19 cellular contexts compared by ENCODE assay signal in the genomic region with DNA sequence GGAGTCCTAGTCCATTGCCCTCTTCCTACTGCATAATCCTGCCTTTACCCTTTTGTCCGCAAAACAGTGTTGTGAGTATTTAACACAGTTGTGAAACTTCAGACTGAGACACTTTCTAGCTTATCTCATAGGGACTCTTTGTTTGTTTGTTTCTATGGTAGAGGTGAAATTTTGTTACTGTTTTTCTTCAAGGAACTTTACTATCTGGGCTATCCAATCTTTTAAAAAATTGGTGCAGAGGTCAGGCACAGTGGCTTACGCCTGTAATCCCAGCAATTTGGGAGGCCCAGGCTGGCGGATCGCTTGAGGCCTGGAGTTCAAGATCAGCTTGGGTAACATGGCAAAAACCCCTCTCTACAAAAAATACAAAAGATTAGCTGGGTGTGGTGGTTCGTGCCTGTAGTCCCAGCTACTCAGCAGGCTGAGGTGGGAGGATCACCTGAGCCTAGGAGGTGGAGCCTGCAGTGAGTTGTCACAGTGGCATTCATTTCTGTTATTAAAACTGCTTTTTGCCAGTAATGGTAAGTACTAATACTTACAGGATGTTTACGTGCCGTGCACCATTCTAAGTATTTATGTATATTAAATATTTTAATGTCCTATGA. TPM values are rescaled to one million over a fixed set of nuclear protein-coding genes. Genes with fewer than 3 reads are reported as not detected.
A peak's percentile ranks its signal among the peaks of the same experiment; 100 is the strongest.
DNase-seq lines count a peak whose midpoint lies in the region; ATAC-seq, FAIRE-seq and TF ChIP-seq lines count a peak whose summit lies in the region.
"Had no signal": no experiment of that assay in that cellular context is flagged by ENCODE, and none has a peak within 500 bp of the region (broad histone marks: within the 10 kb centered on the region; RNA-seq: fewer than 3 reads in every experiment).

No MANE protein-coding gene starts in this region.

- POLR2A ChIA-PET in CD8-positive, alpha-beta T cell (lab: Charles Lee): no interaction called here

- H3K4me3 ChIP-seq in CD8-positive, alpha-beta T cell (ENCODE audit: low read depth, low read length): no peak overlapping the region
- H3K4me3 ChIP-seq in keratinocyte (ENCODE audit: control insufficient read depth in 2 of 3, extremely low read depth in 1 of 3, insufficient read depth in 2 of 3, low read depth in 1 of 3, low read length in 3 of 3) (no peak overlapping the region), lower lobe of right lung (no peak overlapping the region)

- no peaks in the 10 kb centered on the region for H3K79me2 ChIP-seq in keratinocyte (ENCODE audit: control insufficient read depth, insufficient read depth, low read length)

- ATAC-seq in CD8-positive, alpha-beta T cell: no peak
- ATAC-seq in HG03039 (IDR thresholded peaks at IDR 0.05; ENCODE audit: unreplicated experiment) (no peak), lower lobe of right lung (no peak)

- no peak overlapping the region for H3K27ac ChIP-seq in CD8-positive, alpha-beta T cell (ENCODE audit: low read depth, low read length)
- H3K27ac ChIP-seq in keratinocyte (ENCODE audit: control insufficient read depth, insufficient read depth, low read length) (no peak overlapping the region), lower lobe of right lung (no peak overlapping the region)
- H3K27ac ChIP-seq: C4-2B, HL-60, KMS-11 had no signal

- no peak for TF ChIP-seq CTCF in CD8-positive, alpha-beta T cell (IDR thresholded peaks at IDR 0.05)
- TF ChIP-seq CTCF in keratinocyte (optimal IDR thresholded peaks at IDR 0.05 in 1 of 3, IDR thresholded peaks at IDR 0.05 in 1 of 3, conservative IDR thresholded peaks at IDR 0.05 in 1 of 3; ENCODE audit: extremely low read depth in 1 of 3, insufficient read depth in 2 of 3, low read length in 3 of 3) (no peak), lower lobe of right lung (IDR thresholded peaks at IDR 0.05) (no peak)

- H3K9ac ChIP-seq in keratinocyte (ENCODE audit: control insufficient read depth, extremely low read depth, insufficient read depth, low read length): no peak overlapping the region
- H3K9ac ChIP-seq: KMS-11 had no signal

- CTCF ChIA-PET in CD8-positive, alpha-beta T cell (lab: Charles Lee): no interaction called here

- H3K27ac Mint-ChIP-seq in CD8-positive, alpha-beta T cell: peak overlapping the region; percentile 14
- H3K27ac Mint-ChIP-seq: HFFc6 had no signal

- no peaks in the 10 kb centered on the region for H3K27me3 ChIP-seq in CD8-positive, alpha-beta T cell (ENCODE audit: insufficient read depth, low read length)
- H3K27me3 ChIP-seq in keratinocyte (ENCODE audit: control insufficient read depth, extremely low read depth, insufficient read depth, low read length): no peaks in the 10 kb centered on the region
- no peaks in the 10 kb centered on the region for H3K27me3 ChIP-seq in lower lobe of right lung (ENCODE audit: low read depth)

- no peak for DNase-seq in CD8-positive, alpha-beta T cell
- DNase-seq in HTR-8/SVneo (ENCODE audit: insufficient read length, low spot score) (no peak), amniotic epithelial cell (ENCODE audit: low read depth) (peak; percentile 15), keratinocyte (ENCODE audit: low read depth, low spot score) (no peak), NCI-H1417 treated with DMSO at 0.1 percent for 48 hours (lab: John Stamatoyannopoulos, UW) (no peak), Ammon's horn (ENCODE audit: low spot score) (no peak), lower lobe of right lung (no peak)
- DNase-seq: DMS 273 treated with DMSO at 0.1 percent for 48 hours, GF-D8, HFFc6, NCI-H146, NCI-H2081, NCI-H2227 treated with DMSO at 0.1 percent for 48 hours, NCI-H524, SHP77 treated with DMSO at 0.1 percent for 48 hours had no signal

- H3K4me1 ChIP-seq in CD8-positive, alpha-beta T cell (ENCODE audit: insufficient read depth, low read length): no peaks in the 10 kb centered on the region
- H3K4me1 ChIP-seq in keratinocyte (ENCODE audit: control insufficient read depth, extremely low read depth, insufficient read depth, low read length) (peaks cover 5% of the 10 kb centered on the region), lower lobe of right lung (no peaks in the 10 kb centered on the region)

- H2AFZ ChIP-seq in keratinocyte (ENCODE audit: control insufficient read depth, low read length): peak overlapping the region; percentile 30

- intact Hi-C loops in CD8-positive, alpha-beta T cell (cut with DNase I, micrococcal nuclease): loop anchor here in 1 of 2 experiments (10.0 kb wide), 1 partner anchor 303 kb away; no protein-coding TSS in a partner anchor
- intact Hi-C loops in lower lobe of right lung (cut with DNase I): no loop called here

- peaks cover 73% of the 10 kb centered on the region for H3K36me3 Mint-ChIP-seq in CD8-positive, alpha-beta T cell

- H4K20me1 ChIP-seq in keratinocyte (ENCODE audit: control insufficient read depth, extremely low read depth, insufficient read depth, low read length): no peaks in the 10 kb centered on the region

- H3K4me3 Mint-ChIP-seq in CD8-positive, alpha-beta T cell: no peak overlapping the region
- H3K4me3 Mint-ChIP-seq: HFFc6 had no signal

- H3K36me3 ChIP-seq in CD8-positive, alpha-beta T cell (ENCODE audit: insufficient read depth, low read length): peaks cover 33% of the 10 kb centered on the region
- H3K36me3 ChIP-seq in keratinocyte (ENCODE audit: control insufficient read depth in 2 of 2, extremely low read depth in 1 of 2, insufficient read depth in 2 of 2, low read length in 2 of 2) (peaks cover 0 to 28% of the 10 kb centered on the region in 2 experiments), lower lobe of right lung (peaks cover 80% of the 10 kb centered on the region)

- H3K9me3 ChIP-seq in CD8-positive, alpha-beta T cell (ENCODE audit: low read length): no peaks in the 10 kb centered on the region
- H3K9me3 ChIP-seq in keratinocyte (ENCODE audit: control insufficient read depth, low read depth, low read length) (no peaks in the 10 kb centered on the region), lower lobe of right lung (no peaks in the 10 kb centered on the region)

- no peaks in the 10 kb centered on the region for H3K9me3 Mint-ChIP-seq in CD8-positive, alpha-beta T cell
- H3K9me3 Mint-ChIP-seq: HFFc6 had no signal

- H3K4me2 ChIP-seq in keratinocyte (ENCODE audit: control insufficient read depth, extremely low read depth, insufficient read depth, low read depth, low read length): no peak overlapping the region
- H3K4me2 ChIP-seq: KMS-11 had no signal

- no peaks in the 10 kb centered on the region for H3K27me3 Mint-ChIP-seq in CD8-positive, alpha-beta T cell (ENCODE audit: low read depth)

- H3K4me1 Mint-ChIP-seq in CD8-positive, alpha-beta T cell (ENCODE audit: low read depth): no peaks in the 10 kb centered on the region

- dilution Hi-C loops in keratinocyte (cut with MboI; ENCODE audit: extremely low pct_ligation_motif_present, low sequenced_read_pairs): no loop called here

- H3K9me1 ChIP-seq in keratinocyte (ENCODE audit: control insufficient read depth, extremely low read depth, insufficient read depth, low read length): no peaks in the 10 kb centered on the region

- peak; percentile 40 for FAIRE-seq in HTR-8/SVneo (lab: Jason Lieb, UNC)
- no peak for FAIRE-seq in keratinocyte (lab: Jason Lieb, UNC)

RNA-seq across cellular contexts. Expression of a gene that starts 18.8 kb away (rescaled TPM):
- 10 to 100 TPM; 37.1 to 41.4 TPM for total RNA-seq in CD8-positive, alpha-beta T cell
- polyA plus RNA-seq in keratinocyte: 3.9 to 7.5 TPM (median 4.1 TPM) in 3 replicates
- 5.0 TPM for polyA plus RNA-seq in keratinocyte (2011; ENCODE audit: low read depth)
- polyA plus RNA-seq in keratinocyte (2011; cell fraction: cytosol; rRNA removed): 4.4 and 6.4 TPM in 2 replicates
- polyA plus RNA-seq in keratinocyte (2011; cell fraction: nucleus; rRNA removed): 3.8 and 6.0 TPM in 2 replicates
- 4.7 and 4.9 TPM in 2 replicates for polyA plus RNA-seq in keratinocyte (2012; ENCODE audit: low replicate concordance)
- polyA minus RNA-seq in keratinocyte: 1.9 to 6.5 TPM (median 2.4 TPM) in 3 replicates
- polyA minus RNA-seq in keratinocyte (2011; cell fraction: cytosol; rRNA and poly(A)+ RNA removed): 2.9 TPM
- polyA minus RNA-seq in keratinocyte (2011; cell fraction: nucleus; rRNA and poly(A)+ RNA removed): 1.4 and 5.6 TPM in 2 replicates
- 13.3 TPM for total RNA-seq in lower lobe of right lung

RNA-seq across cellular contexts. Expression of a gene that starts 45.5 kb away (rescaled TPM):
- total RNA-seq in CD8-positive, alpha-beta T cell: 10 to 100 TPM; 47.9 to 58.5 TPM
- 21.5 to 41.1 TPM (median 35.7 TPM) in 3 replicates for polyA plus RNA-seq in keratinocyte
- 31.7 TPM for polyA plus RNA-seq in keratinocyte (2011; ENCODE audit: low read depth)
- polyA plus RNA-seq in keratinocyte (2011; cell fraction: cytosol; rRNA removed): 29.9 and 36.6 TPM in 2 replicates
- 25.0 and 32.2 TPM in 2 replicates for polyA plus RNA-seq in keratinocyte (2011; cell fraction: nucleus; rRNA removed)
- 27.2 and 37.6 TPM in 2 replicates for polyA plus RNA-seq in keratinocyte (2012; ENCODE audit: low replicate concordance)
- polyA minus RNA-seq in keratinocyte: 2.6 to 5.7 TPM (median 3.3 TPM) in 3 replicates
- polyA minus RNA-seq in keratinocyte (2011; cell fraction: cytosol; rRNA and poly(A)+ RNA removed): 18.0 TPM
- 4.3 and 10.0 TPM in 2 replicates for polyA minus RNA-seq in keratinocyte (2011; cell fraction: nucleus; rRNA and poly(A)+ RNA removed)
- total RNA-seq in lower lobe of right lung: 38.7 TPM
